Comparison of ENCODE assay signal across 1 cellular context in the genomic region with DNA sequence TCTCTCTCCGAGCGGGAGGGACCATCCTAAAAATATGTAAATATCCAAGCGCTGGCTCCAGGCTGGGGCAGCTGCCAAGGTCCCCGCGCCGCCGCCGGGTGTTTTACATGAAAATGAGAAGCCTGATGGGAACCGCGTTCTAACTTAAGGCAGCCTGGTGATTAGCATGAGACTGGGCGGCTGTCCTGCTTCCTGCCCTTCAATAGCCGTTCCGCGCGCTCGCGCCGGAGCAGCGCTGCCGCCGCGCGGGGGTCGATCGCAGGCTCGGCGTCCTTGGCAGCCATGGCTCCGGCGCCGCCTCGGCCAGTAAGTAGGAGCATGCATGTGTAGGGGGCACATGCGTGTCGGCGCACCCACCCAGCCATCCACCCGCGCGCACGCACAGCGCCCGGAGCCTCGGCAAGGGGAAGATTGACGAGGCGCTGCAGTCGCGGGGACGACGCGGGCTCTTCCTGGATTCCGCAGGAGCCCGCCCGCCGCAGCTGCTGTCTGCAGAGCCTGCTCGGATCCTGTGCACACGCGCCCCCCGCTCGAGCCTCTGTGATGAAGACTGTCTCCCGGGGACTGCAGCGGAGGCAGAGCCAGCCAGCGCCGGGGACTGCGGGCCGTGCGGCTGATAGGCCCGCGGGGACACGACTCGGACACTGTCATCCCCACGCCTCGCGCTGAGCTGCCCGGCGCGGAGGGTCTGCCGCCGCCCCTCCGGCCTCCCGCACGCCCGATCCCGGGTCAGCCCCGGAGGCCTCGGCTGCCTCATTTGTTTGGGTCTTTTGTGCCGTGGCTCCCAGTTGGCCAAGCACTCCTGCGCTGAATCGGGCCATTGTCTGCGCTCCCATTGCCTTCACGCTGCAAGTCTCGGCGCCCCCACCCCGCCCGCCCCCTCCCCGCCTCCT.
TF ChIP-seq lines count a peak whose summit lies in the region.

No MANE protein-coding gene starts in this region.

TF ChIP-seq in endothelial cell of umbilical vein, 7 proteins besides CTCF, POLR2A, EP300 and RAD21:
- TF ChIP-seq MYC (IDR thresholded peaks at IDR 0.05; ENCODE audit: low read depth, low read length) (no peak), GATA2 (IDR thresholded peaks at IDR 0.05; ENCODE audit: insufficient read depth, insufficient read length, low read depth, low read length) (no peak), EZH2 (IDR thresholded peaks at IDR 0.05; ENCODE audit: borderline replicate concordance, low read depth, low read length, severe bottlenecking) (no peak), POLR2AphosphoS5 (IDR thresholded peaks at IDR 0.05; ENCODE audit: insufficient read depth, low read depth, low read length) (no peak), JUN (IDR thresholded peaks at IDR 0.05; ENCODE audit: borderline replicate concordance, insufficient read depth, insufficient read length, low read depth) (no peak), FOS (IDR thresholded peaks at IDR 0.05; ENCODE audit: borderline replicate concordance, insufficient read depth, low read length) (no peak), MAX (IDR thresholded peaks at IDR 0.05; ENCODE audit: insufficient read depth, insufficient read length) (no peak)
